In genomic region chr7:121954803-121955202, GRCh38 we compare ENCODE assay signal across 14 cellular contexts.
DNase-seq lines count a peak whose midpoint lies in the region; ATAC-seq and TF ChIP-seq lines count a peak whose summit lies in the region.
"Had no signal": no experiment of that assay in that cellular context is flagged by ENCODE, and none has a peak within 500 bp of the region (broad histone marks: within the 10 kb centered on the region; RNA-seq: fewer than 3 reads in every experiment).

No MANE protein-coding gene starts in this region.

- intact Hi-C loops in upper lobe of right lung (cut with DNase I) = no loop called here

- no peaks in the 10 kb centered on the region for H3K9me3 ChIP-seq in adipocyte (ENCODE audit: control insufficient read depth, low read length)
- no peaks in the 10 kb centered on the region for H3K9me3 ChIP-seq in upper lobe of right lung
- H3K9me3 ChIP-seq: SK-N-SH, spleen, upper lobe of left lung had no signal

- H3K36me3 ChIP-seq in adipocyte (ENCODE audit: control insufficient read depth, insufficient read depth, low read length, severe bottlenecking) = no peaks in the 10 kb centered on the region
- no peaks in the 10 kb centered on the region for H3K36me3 ChIP-seq in upper lobe of right lung
- H3K36me3 ChIP-seq: spleen, upper lobe of left lung had no signal

- H3K4me1 Mint-ChIP-seq in naive thymus-derived CD8-positive, alpha-beta T cell = no peaks in the 10 kb centered on the region
- H3K4me1 Mint-ChIP-seq: CD14-positive monocyte had no signal

- no peaks in the 10 kb centered on the region for H3K36me3 Mint-ChIP-seq in naive thymus-derived CD8-positive, alpha-beta T cell
- H3K36me3 Mint-ChIP-seq: CD14-positive monocyte had no signal

- no peak overlapping the region for H3K4me3 Mint-ChIP-seq in naive thymus-derived CD8-positive, alpha-beta T cell
- H3K4me3 Mint-ChIP-seq: CD14-positive monocyte had no signal

- H3K27me3 Mint-ChIP-seq in naive thymus-derived CD8-positive, alpha-beta T cell = peaks cover 0 to 3% (median 0%) of the 10 kb centered on the region in 5 donors

- DNase-seq in EH (ENCODE audit: low read depth) = peak; percentile 54
- peak; percentile 48 for DNase-seq in adipocyte (ENCODE audit: low read depth)
- DNase-seq in glomerular visceral epithelial cell (ENCODE audit: extremely low spot score) = peak; percentile 1
- DNase-seq in naive thymus-derived CD8-positive, alpha-beta T cell = no peak
- no peak for DNase-seq in D341Med (ENCODE audit: low spot score)
- DNase-seq in upper lobe of right lung = no peak
- DNase-seq: activated CD4-positive, alpha-beta T cell treated with anti-CD3 and anti-CD28 coated beads for 1 hour; NCI-H524 treated with DMSO at 0.1 percent for 48 hours; SK-N-SH; spleen; upper lobe of left lung had no signal

- no peak overlapping the region for H3K27ac Mint-ChIP-seq in naive thymus-derived CD8-positive, alpha-beta T cell
- H3K27ac Mint-ChIP-seq: CD14-positive monocyte had no signal

- H3K4me3 ChIP-seq in adipocyte (ENCODE audit: low read length) (no peak overlapping the region), upper lobe of right lung (no peak overlapping the region)
- H3K4me3 ChIP-seq: spleen, upper lobe of left lung had no signal

- H3K4me1 ChIP-seq in adipocyte (ENCODE audit: control insufficient read depth, insufficient read depth, low read length) (no peaks in the 10 kb centered on the region), upper lobe of right lung (no peaks in the 10 kb centered on the region)
- H3K4me1 ChIP-seq: spleen, upper lobe of left lung had no signal

- no peak overlapping the region for H3K9ac ChIP-seq in adipocyte (ENCODE audit: low read length)
- H3K9ac ChIP-seq: SK-N-SH had no signal

- H3K27ac ChIP-seq in upper lobe of right lung = no peak overlapping the region
- H3K27ac ChIP-seq: spleen, upper lobe of left lung had no signal

- POLR2A ChIA-PET in naive thymus-derived CD8-positive, alpha-beta T cell (lab: Charles Lee) = no interaction called here

- H3K27me3 ChIP-seq in adipocyte (replicated peaks; ENCODE audit: control insufficient read depth, insufficient read depth, low read length) (no peaks in the 10 kb centered on the region), upper lobe of right lung (no peaks in the 10 kb centered on the region)
- H3K27me3 ChIP-seq: spleen, upper lobe of left lung had no signal

- ATAC-seq in HG02798 (IDR thresholded peaks at IDR 0.05; ENCODE audit: poor library complexity, unreplicated experiment) (peak; percentile 63), GM19455 (IDR thresholded peaks at IDR 0.05; ENCODE audit: unreplicated experiment) (no peak), upper lobe of right lung (no peak)
- ATAC-seq in naive thymus-derived CD8-positive, alpha-beta T cell = no peak

- peaks cover 0 to 16% (median 1%) of the 10 kb centered on the region in 9 donors for H3K9me3 Mint-ChIP-seq in naive thymus-derived CD8-positive, alpha-beta T cell
- H3K9me3 Mint-ChIP-seq: CD14-positive monocyte had no signal

- no peak for TF ChIP-seq CTCF in upper lobe of right lung (IDR thresholded peaks at IDR 0.05)

Comparison
In these comparisons a context has a peak if more than half of its experiments do, and no peak if none do; other contexts are left out.
1. DNase-seq: peak in EH (single experiment), adipocyte (single experiment) and glomerular visceral epithelial cell (single experiment); none in naive thymus-derived CD8-positive, alpha-beta T cell (0 of 10), D341Med (single experiment) and upper lobe of right lung (single experiment).